8 cellular contexts compared by ENCODE assay signal in the genomic region with DNA sequence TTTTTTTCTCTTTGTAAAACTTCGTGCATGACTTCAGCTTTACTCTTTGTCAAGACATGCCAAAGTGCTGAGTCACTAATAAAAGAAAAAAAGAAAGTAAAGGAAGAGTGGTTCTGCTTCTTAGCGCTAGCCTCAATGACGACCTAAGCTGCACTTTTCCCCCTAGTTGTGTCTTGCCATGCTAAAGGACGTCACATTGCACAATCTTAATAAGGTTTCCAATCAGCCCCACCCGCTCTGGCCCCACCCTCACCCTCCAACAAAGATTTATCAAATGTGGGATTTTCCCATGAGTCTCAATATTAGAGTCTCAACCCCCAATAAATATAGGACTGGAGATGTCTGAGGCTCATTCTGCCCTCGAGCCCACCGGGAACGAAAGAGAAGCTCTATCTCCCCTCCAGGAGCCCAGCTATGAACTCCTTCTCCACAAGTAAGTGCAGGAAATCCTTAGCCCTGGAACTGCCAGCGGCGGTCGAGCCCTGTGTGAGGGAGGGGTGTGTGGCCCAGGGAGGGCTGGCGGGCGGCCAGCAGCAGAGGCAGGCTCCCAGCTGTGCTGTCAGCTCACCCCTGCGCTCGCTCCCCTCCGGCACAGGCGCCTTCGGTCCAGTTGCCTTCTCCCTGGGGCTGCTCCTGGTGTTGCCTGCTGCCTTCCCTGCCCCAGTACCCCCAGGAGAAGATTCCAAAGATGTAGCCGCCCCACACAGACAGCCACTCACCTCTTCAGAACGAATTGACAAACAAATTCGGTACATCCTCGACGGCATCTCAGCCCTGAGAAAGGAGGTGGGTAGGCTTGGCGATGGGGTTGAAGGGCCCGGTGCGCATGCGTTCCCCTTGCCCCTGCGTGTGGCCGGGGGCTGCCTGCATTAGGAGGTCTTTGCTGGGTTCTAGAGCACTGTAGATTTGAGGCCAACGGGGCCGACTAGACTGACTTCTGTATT. TPM values are rescaled to one million over a fixed set of nuclear protein-coding genes. Genes with fewer than 3 reads are reported as not detected.
DNase-seq lines count a peak whose midpoint lies in the region; ATAC-seq, FAIRE-seq and TF ChIP-seq lines count a peak whose summit lies in the region.

A gene (plus strand): TSS at position 352 of the 944 bp plus-strand sequence. CDS start 63 bp downstream, at position 415.

- dilution Hi-C loops in mammary epithelial cell (cut with HindIII; ENCODE audit: low sequenced_read_pairs): no loop called here

- POLR2A ChIA-PET in CD4-positive, alpha-beta memory T cell (lab: Charles Lee; ENCODE audit: partially characterized antibody): interaction anchor here (1.0 to 1.7 kb wide), 2 partner anchors 31 to 167 kb away, joined by 3 to 4 read pairs; no protein-coding TSS in a partner anchor

- DNase-seq in CD4-positive, alpha-beta memory T cell: peak in 3 of 5 donors; percentile 5 to 16 (median 12)
- DNase-seq in RCC 7860 (ENCODE audit: low spot score) (peak; percentile 97), mammary epithelial cell (peak; percentile 84), inferior parietal cortex (ENCODE audit: extremely low spot score) (peak; percentile 41), skeletal muscle cell (ENCODE audit: low read depth) (peak; percentile 91)

- BruUV-seq in mammary epithelial cell (replicated peaks; lab: Mats Ljungman, UMichigan): TSS peak; percentile 64

- H3K36me3 ChIP-seq in CD4-positive, alpha-beta memory T cell (ENCODE audit: insufficient read depth, low read length): no peaks in the 10 kb centered on the region
- H3K36me3 ChIP-seq in HUES64 (ENCODE audit: insufficient read depth, low read length): no peaks in the 10 kb centered on the region
- H3K36me3 ChIP-seq in mammary epithelial cell (ENCODE audit: insufficient read depth, low read length): no peaks in the 10 kb centered on the region

- peaks cover 17% of the 10 kb centered on the region for H3K4me1 ChIP-seq in CD4-positive, alpha-beta memory T cell (ENCODE audit: insufficient read depth, low read length)
- H3K4me1 ChIP-seq in HUES64 (ENCODE audit: insufficient read depth, low read length): peaks cover 27% of the 10 kb centered on the region
- H3K4me1 ChIP-seq in mammary epithelial cell (ENCODE audit: insufficient read depth, low read length): peaks cover 38% of the 10 kb centered on the region

- CTCF ChIA-PET in CD4-positive, alpha-beta memory T cell (lab: Charles Lee; ENCODE audit: partially characterized antibody): interaction anchor here (0.7 to 7.3 kb wide), 22 partner anchors 9 to 361 kb away, joined by 3 to 233 read pairs (median 4); no protein-coding TSS in a partner anchor
- CTCF ChIA-PET in mammary epithelial cell (lab: Charles Lee; ENCODE audit: low non-redundant PET): interaction anchor here (0.5 to 1.1 kb wide), 10 partner anchors 10 to 168 kb away, joined by 3 to 23 read pairs (median 6); no protein-coding TSS in a partner anchor

- in situ Hi-C loops in mammary epithelial cell (cut with MboI; ENCODE audit: low sequenced_read_pairs in 2 of 2): loop anchor here in 1 of 2 donors (5.0 kb wide), 1 partner anchor 165 kb away; no protein-coding TSS in a partner anchor

- H3K27me3 Mint-ChIP-seq in CD4-positive, alpha-beta memory T cell: peaks cover 3 to 13% of the 10 kb centered on the region in 2 donors

- peak within 1 kb of the TSS; percentile 45 for H2AFZ ChIP-seq in mammary epithelial cell (ENCODE audit: low read depth, low read length)

- peak within 1 kb of the TSS; percentile 85 for H3K4me2 ChIP-seq in mammary epithelial cell (ENCODE audit: insufficient read depth, low read depth, low read length)

- peak within 1 kb of the TSS; percentile 25; the same call in 1 of the 2 replicates for H3K9ac ChIP-seq in HUES64 (ENCODE audit: low read depth, low read length)
- H3K9ac ChIP-seq in mammary epithelial cell (ENCODE audit: insufficient read depth, low read length): peak within 1 kb of the TSS; percentile 48

- WGBS in HUES64: 17% methylated on average over 31 of the region's 31 CpGs
- WGBS in mammary epithelial cell (ENCODE audit: low coverage, missing lambda C conversion rate): 36% methylated on average over 15 of the region's 31 CpGs

- H4K20me1 ChIP-seq in mammary epithelial cell (ENCODE audit: insufficient read depth, low read length): no peaks in the 10 kb centered on the region

- peaks cover 0 to 2% (median 0%) of the 10 kb centered on the region in 8 donors for H3K9me3 Mint-ChIP-seq in CD4-positive, alpha-beta memory T cell

- no peak within 1 kb of the TSS for H3K27ac ChIP-seq in CD4-positive, alpha-beta memory T cell (ENCODE audit: low read depth, low read length)
- H3K27ac ChIP-seq in HUES64 (ENCODE audit: low read depth, low read length) (no peak within 1 kb of the TSS; the same call in 1 of the 2 replicates), mammary epithelial cell (ENCODE audit: insufficient read depth, low read depth, low read length) (peak within 1 kb of the TSS; percentile 69)

- H3K4me1 Mint-ChIP-seq in CD4-positive, alpha-beta memory T cell: peaks cover 8 to 15% (median 11%) of the 10 kb centered on the region in 4 donors

- TF ChIP-seq CTCF in mammary epithelial cell (conservative IDR thresholded peaks at IDR 0.05 in 1 of 2, IDR thresholded peaks at IDR 0.05 in 1 of 2; ENCODE audit: extremely low read depth in 1 of 2, insufficient read depth in 1 of 2, low read depth in 1 of 2, low read length in 2 of 2): no peak

- H3K36me3 Mint-ChIP-seq in CD4-positive, alpha-beta memory T cell: no peaks in the 10 kb centered on the region

- peak within 1 kb of the TSS; percentile 26 to 76 (median 66) for H3K4me3 Mint-ChIP-seq in CD4-positive, alpha-beta memory T cell

- intact Hi-C loops in CD4-positive, alpha-beta memory T cell (cut with micrococcal nuclease): loop anchor here (1.0 kb wide), 4 partner anchors 55 to 328 kb away; no protein-coding TSS in a partner anchor
- intact Hi-C loops in mammary epithelial cell (cut with micrococcal nuclease): loop anchor here (1.0 kb wide), 5 partner anchors 60 to 167 kb away; no protein-coding TSS in a partner anchor

- H3K79me2 ChIP-seq in mammary epithelial cell (ENCODE audit: insufficient read depth, low read length): no peaks in the 10 kb centered on the region

- peak within 1 kb of the TSS in 3 of 7 donors; percentile 5 to 88 (median 37) for H3K27ac Mint-ChIP-seq in CD4-positive, alpha-beta memory T cell

- peak; percentile 92 for FAIRE-seq in RCC 7860 (lab: Jason Lieb, UNC)

- no peaks in the 10 kb centered on the region for H3K27me3 ChIP-seq in CD4-positive, alpha-beta memory T cell (ENCODE audit: insufficient read depth, low read length)
- H3K27me3 ChIP-seq in HUES64 (ENCODE audit: insufficient read depth, low read length): peaks cover 10% of the 10 kb centered on the region; the same call in 1 of the 2 replicates
- no peaks in the 10 kb centered on the region for H3K27me3 ChIP-seq in mammary epithelial cell (ENCODE audit: insufficient read depth, low read length)

- no peaks in the 10 kb centered on the region for H3K9me3 ChIP-seq in CD4-positive, alpha-beta memory T cell (ENCODE audit: control insufficient read depth in 1 of 2, low read length in 2 of 2)
- H3K9me3 ChIP-seq in HUES64 (ENCODE audit: insufficient read depth, low read depth, low read length) (no peaks in the 10 kb centered on the region), mammary epithelial cell (replicated peaks; ENCODE audit: insufficient read depth, low read length) (no peaks in the 10 kb centered on the region)

- ATAC-seq in HG03432 (IDR thresholded peaks at IDR 0.05; ENCODE audit: unreplicated experiment) (no peak), HG03342 (IDR thresholded peaks at IDR 0.05; ENCODE audit: unreplicated experiment) (no peak)

- H3K4me3 ChIP-seq in CD4-positive, alpha-beta memory T cell (ENCODE audit: low read length in 2 of 2): no peak within 1 kb of the TSS
- H3K4me3 ChIP-seq in HUES64 (ENCODE audit: low read length): peak within 1 kb of the TSS; percentile 43
- peak within 1 kb of the TSS in 1 of 3 experiments; percentile 36 for H3K4me3 ChIP-seq in mammary epithelial cell (replicated peaks in 1 of 3; ENCODE audit: insufficient read depth in 1 of 3, low read depth in 2 of 3, low read length in 3 of 3)
- H3K4me3 ChIP-seq in skeletal muscle cell (ENCODE audit: low read depth, low read length): peak within 1 kb of the TSS; percentile 41

RNA-seq across cellular contexts. Expression of the gene that starts here (rescaled TPM):
- total RNA-seq in CD4-positive, alpha-beta memory T cell: not detected
- not detected for polyA plus RNA-seq in CD4-positive, alpha-beta memory T cell
- polyA plus RNA-seq in HUES64 (2013, experiment 1 of 2): 0.35 TPM
- 0.51 TPM for polyA plus RNA-seq in HUES64 (2013, experiment 2 of 2)
- under 1 TPM in 1 of 2 donors, not detected in 1; 0.66 TPM for total RNA-seq in mammary epithelial cell
- polyA plus RNA-seq in mammary epithelial cell: not detected
- not detected for polyA minus RNA-seq in mammary epithelial cell

Comparison
In these comparisons a context has a peak if more than half of its experiments do, and no peak if none do; other contexts are left out.
1. Peak in DNase-seq in CD4-positive, alpha-beta memory T cell; RNA of the gene not detected or under 1 TPM.
2. Peak in DNase-seq, H3K27ac ChIP-seq, H3K9ac ChIP-seq and H3K4me2 ChIP-seq in mammary epithelial cell; RNA of the gene not detected or under 1 TPM.
3. DNase-seq: peak in every context shown above with its lines; median percentile 97 in RCC 7860; 91 in skeletal muscle cell; 84 in mammary epithelial cell; 41 in inferior parietal cortex; 12 in CD4-positive, alpha-beta memory T cell.
4. H3K4me3 ChIP-seq: peak in HUES64 (single experiment) and skeletal muscle cell (single experiment); none in CD4-positive, alpha-beta memory T cell (0 of 2).